ENCODE assay signal across 24 cellular contexts in the genomic region with DNA sequence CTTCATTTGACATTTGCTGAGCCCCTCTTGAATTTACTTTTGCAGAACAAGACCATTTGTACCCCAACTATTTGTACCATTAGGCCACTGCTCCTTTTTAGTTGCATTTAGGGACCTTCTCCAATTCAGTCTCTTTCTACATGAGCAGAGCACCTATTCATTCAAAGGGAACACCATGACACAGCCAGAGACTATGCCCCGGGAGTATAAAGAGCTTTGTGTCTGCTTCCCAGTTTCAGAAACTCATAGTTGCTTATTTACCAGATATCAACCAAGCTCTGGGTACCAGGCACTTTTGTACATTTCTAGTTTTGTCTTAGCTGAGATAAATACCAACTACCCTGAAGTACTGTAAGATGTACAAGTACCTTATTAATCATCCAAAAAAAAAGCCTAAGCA.
"Had no signal": no experiment of that assay in that cellular context is flagged by ENCODE, and none has a peak within 500 bp of the region (broad histone marks: within the 10 kb centered on the region; RNA-seq: fewer than 3 reads in every experiment).

No MANE protein-coding gene starts in this region.

- H3K9me3 ChIP-seq: Peyer's patch, SJCRH30 had no signal

- DNase-seq: activated B cell treated with CpG ODN at 0.5 μM for 24 hours; activated CD4-positive, alpha-beta T cell treated with anti-CD3 and anti-CD28 coated beads for 1 hour; activated CD4-positive, alpha-beta T cell treated with anti-CD3 and anti-CD28 coated beads, Interleukin-2, amount 10 ng/mL, durations not matched to agents 24 days and 14 days; activated CD4-positive, alpha-beta T cell treated with anti-CD3 and anti-CD28 coated beads, Interleukin-2, amount 50 U/mL, for 48 hours; activated CD8-positive, alpha-beta memory T cell treated with anti-CD3 and anti-CD28 coated beads, Interleukin-2, amount 10 ng/mL, durations not matched to agents 7 days and 5 days; activated effector memory CD4-positive, alpha-beta T cell treated with anti-CD3 and anti-CD28 coated beads, Interleukin-2, amount 50 U/mL, for 16 hours; activated naive CD4-positive, alpha-beta T cell treated with Interleukin-2 at 50 U/mL for 16 hours; activated naive CD8-positive, alpha-beta T cell treated with anti-CD3 and anti-CD28 coated beads, Interleukin-2, amount 50 U/mL, for 24 hours; activated T-cell treated with anti-CD3 and anti-CD28 coated beads, Interleukin-2, amount 50 U/mL, for 4 hours; amniotic stem cell; NCI-H1048; NCI-H146; NCI-H187 treated with DMSO at 0.1 percent for 48 hours; NCI-H2081 treated with DMSO at 0.1 percent for 48 hours; NCI-H446; NCI-H524; Peyer's patch; Right ventricle myocardium superior; SJCRH30; T-helper 17 cell; T-helper 9 cell had no signal

- H3K4me3 ChIP-seq: K562, Peyer's patch, SJCRH30 had no signal

- ATAC-seq: activated CD8-positive, alpha-beta memory T cell treated with anti-CD3 and anti-CD28 coated beads, Interleukin-2, amount 10 ng/mL, durations not matched to agents 7 days and 5 days; activated naive CD4-positive, alpha-beta T cell treated with anti-CD3 and anti-CD28 coated beads, Interleukin-2, amount 50 U/mL, for 72 hours; activated naive CD8-positive, alpha-beta T cell treated with anti-CD3 and anti-CD28 coated beads, Interleukin-2, amount 50 U/mL, for 24 hours; activated T-cell treated with anti-CD3 and anti-CD28 coated beads, Interleukin-2, amount 50 U/mL, for 4 hours; K562; T-helper 17 cell had no signal

- H3K27me3 ChIP-seq: Peyer's patch, SJCRH30 had no signal

- H3K27ac ChIP-seq: Peyer's patch, RWPE1, SJCRH30 had no signal

- H3K36me3 ChIP-seq: Peyer's patch, SJCRH30 had no signal

- H3K4me1 ChIP-seq: Peyer's patch, SJCRH30 had no signal
